11 cellular contexts compared by ENCODE assay signal in genomic region chr1:229203030-229203751, GRCh38.
DNase-seq lines count a peak whose midpoint lies in the region; ATAC-seq, FAIRE-seq and TF ChIP-seq lines count a peak whose summit lies in the region.
"Had no signal": no experiment of that assay in that cellular context is flagged by ENCODE, and none has a peak within 500 bp of the region (broad histone marks: within the 10 kb centered on the region; RNA-seq: fewer than 3 reads in every experiment).

No MANE protein-coding gene starts in this region.

- H3K4me2 ChIP-seq in PC-3 (ENCODE audit: low read length), result no peak overlapping the region

- no peak for FAIRE-seq in RCC 7860 (lab: Jason Lieb, UNC)
- FAIRE-seq: small intestine had no signal

- BruUV-seq in PC-3 (replicated peaks; lab: Mats Ljungman, UMichigan), result no TSS peak

- H3F3A ChIP-seq in PC-3 (ENCODE audit: low read length, unreplicated experiment), result no peaks in the 10 kb centered on the region

- H3K27ac ChIP-seq in PC-3 (ENCODE audit: low read length) (no peak overlapping the region), testis (no peak overlapping the region)

- WGBS in testis, 2 donors, result 81 to 92% methylated on average over 3 to 5 of the region's 5 CpGs

- no peak overlapping the region for H3K9ac ChIP-seq in PC-3 (ENCODE audit: low read length)

- TF ChIP-seq CTCF in PC-3 (conservative IDR thresholded peaks at IDR 0.05; ENCODE audit: low read depth, low read length) (no peak), fibroblast of the aortic adventitia (IDR thresholded peaks at IDR 0.05; ENCODE audit: insufficient read depth, low read length) (no peak), testis (IDR thresholded peaks at IDR 0.05) (no peak)

- H3K36me3 ChIP-seq in PC-3 (ENCODE audit: low read depth, low read length), result no peaks in the 10 kb centered on the region
- no peaks in the 10 kb centered on the region for H3K36me3 ChIP-seq in testis (ENCODE audit: low read depth, missing control alignments)

- peak; percentile 10 for DNase-seq in NCI-H748 (lab: John Stamatoyannopoulos, UW; ENCODE audit: unreplicated experiment)
- DNase-seq in NCI-H748 treated with DMSO at 0.1 percent for 48 hours (lab: John Stamatoyannopoulos, UW), result no peak
- peak; percentile 31 for DNase-seq in PC-3
- peak; percentile 92 for DNase-seq in fibroblast of the aortic adventitia (ENCODE audit: low read depth)
- peak; percentile 74 for DNase-seq in testis
- DNase-seq in RCC 7860 (ENCODE audit: low spot score), result no peak
- DNase-seq: activated naive CD4-positive, alpha-beta T cell treated with anti-CD3 and anti-CD28 coated beads, Interleukin-2, amount 50 U/mL, for 16 hours; C1 segment of cervical spinal cord; small intestine had no signal

- H3K9me3 ChIP-seq in PC-3 (ENCODE audit: low read length), result no peaks in the 10 kb centered on the region
- no peaks in the 10 kb centered on the region for H3K9me3 ChIP-seq in testis

- no peaks in the 10 kb centered on the region for H4K20me1 ChIP-seq in PC-3 (ENCODE audit: low read length)

- POLR2A ChIA-PET in PC-3 (lab: Charles Lee; ENCODE audit: unreplicated experiment), result no interaction called here

- intact Hi-C loops in PC-3 (cut with micrococcal nuclease), result no loop called here
- intact Hi-C loops in testis (cut with DNase I; ENCODE audit: low total_unique reads), result no loop called here

- no peak overlapping the region for H2AFZ ChIP-seq in PC-3 (ENCODE audit: low read length)

- ATAC-seq in PC-3 (no peak), HG03025 (IDR thresholded peaks at IDR 0.05; ENCODE audit: low FRiP score, unreplicated experiment) (no peak)
- no peak for ATAC-seq in activated CD4-positive, CD25-positive, alpha-beta regulatory T cell treated with anti-CD3 and anti-CD28 coated beads, Interleukin-2, amount 50 U/mL, for 24 hours

- TF ChIP-seq POLR2A in testis (IDR thresholded peaks at IDR 0.05), result no peak

- no peaks in the 10 kb centered on the region for H3K79me2 ChIP-seq in PC-3 (ENCODE audit: low read length)

- no peak overlapping the region for H3K4me3 ChIP-seq in PC-3 (ENCODE audit: low read length)
- H3K4me3 ChIP-seq in fibroblast of the aortic adventitia (ENCODE audit: low read depth, low read length), result no peak overlapping the region
- no peak overlapping the region for H3K4me3 ChIP-seq in testis

- H3K27me3 ChIP-seq in PC-3 (ENCODE audit: low read length), result peaks cover 3% of the 10 kb centered on the region; the same call in 1 of the 2 replicates
- no peaks in the 10 kb centered on the region for H3K27me3 ChIP-seq in testis

- CTCF ChIA-PET in PC-3 (lab: Charles Lee), result no interaction called here

- H3K4me1 ChIP-seq in PC-3 (ENCODE audit: insufficient read depth, low read length) (peaks cover 18% of the 10 kb centered on the region), testis (peaks cover 14% of the 10 kb centered on the region)

- no peaks in the 10 kb centered on the region for H3K9me2 ChIP-seq in PC-3 (replicated peaks; ENCODE audit: low read length)

Comparison
In these comparisons a context has a peak if more than half of its experiments do, and no peak if none do; other contexts are left out.
1. DNase-seq: peak in NCI-H748 (single experiment), PC-3 (single experiment), fibroblast of the aortic adventitia (single experiment) and testis (single experiment); none in NCI-H748 treated with DMSO at 0.1 percent for 48 hours (single experiment) and RCC 7860 (single experiment).